8 cellular contexts compared by ENCODE assay signal in the genomic region with DNA sequence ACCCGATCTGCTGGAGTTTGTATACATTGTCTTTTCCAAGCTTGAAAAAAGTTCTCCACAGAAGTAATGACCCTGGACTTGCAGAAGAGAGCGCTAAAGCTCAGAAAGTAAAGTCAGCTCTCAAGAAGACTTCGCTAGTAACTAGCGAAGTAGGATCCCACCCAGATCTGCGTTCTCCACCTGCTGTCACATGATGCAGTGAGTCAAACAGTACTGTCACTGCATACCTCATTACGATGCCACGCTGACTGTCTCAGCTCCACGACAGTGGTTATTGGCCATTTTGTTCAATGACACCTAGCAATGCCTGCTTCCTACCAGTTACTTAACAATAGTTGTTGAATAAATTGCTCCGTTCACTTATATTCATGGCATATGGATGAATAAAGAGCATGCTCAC. TPM values are rescaled to one million over a fixed set of nuclear protein-coding genes. Genes with fewer than 3 reads are reported as not detected.
DNase-seq lines count a peak whose midpoint lies in the region; ATAC-seq and TF ChIP-seq lines count a peak whose summit lies in the region.

No MANE protein-coding gene starts in this region.

- H3K14ac ChIP-seq in IMR-90 (replicated peaks; ENCODE audit: low read depth, low read length): 0 out of 2 replicates have a peak overlapping the region, but pooled peaks have one; percentile 27

- intact Hi-C loops in IMR-90 (cut with micrococcal nuclease) (loop anchor here (1.0 to 2.0 kb wide), 4 partner anchors 51 to 467 kb away; a partner anchor contains a TSS), lower lobe of right lung (cut with DNase I) (no loop called here)
- intact Hi-C loops in activated T-helper 2 cell treated with anti-CD3 and anti-CD28 coated beads, Interferon-gamma antibody, Interleukin-2, Interleukin-4, amounts not matched to agents 10 μg/mL and 5 μg/mL and 100 μg/mL, durations not matched to agents 14 hours and 24 hours and 36 hours (cut with micrococcal nuclease): loop anchor here (1.0 to 2.0 kb wide), 2 partner anchors 30 to 467 kb away; a partner anchor contains a TSS

- no peak overlapping the region for H4K5ac ChIP-seq in IMR-90 (ENCODE audit: low read depth, low read length)

- TF ChIP-seq RAD21 in IMR-90 (IDR thresholded peaks at IDR 0.05; ENCODE audit: low read length): peak; percentile 96

- no peaks in the 10 kb centered on the region for H3K79me1 ChIP-seq in IMR-90 (ENCODE audit: low read depth in 1 of 2, low read length in 2 of 2)

- H3K27ac Mint-ChIP-seq in activated T-helper 2 cell treated with anti-CD3 and anti-CD28 coated beads, Interferon-gamma antibody, Interleukin-2, Interleukin-4, amounts not matched to agents 10 μg/mL and 5 μg/mL and 100 μg/mL, durations not matched to agents 14 hours and 24 hours and 36 hours: no peak overlapping the region

- POLR2A ChIA-PET in IMR-90 (lab: Charles Lee; ENCODE audit: unreplicated experiment): no interaction called here

- CTCF ChIA-PET in IMR-90 (lab: Yijun Ruan, JAX): interaction anchor here (0.6 to 3.8 kb wide), 14 partner anchors 9 to 467 kb away, joined by 3 to 29 read pairs (median 4); no protein-coding TSS in a partner anchor

- H3K36me3 Mint-ChIP-seq in activated T-helper 2 cell treated with anti-CD3 and anti-CD28 coated beads, Interferon-gamma antibody, Interleukin-2, Interleukin-4, amounts not matched to agents 10 μg/mL and 5 μg/mL and 100 μg/mL, durations not matched to agents 14 hours and 24 hours and 36 hours (ENCODE audit: low read depth): no peaks in the 10 kb centered on the region

- TF ChIP-seq POLR2A in IMR-90 (IDR thresholded peaks at IDR 0.05; ENCODE audit: low read depth, low read length): peak; percentile 46; the same call in 1 of the 2 replicates

- no peak overlapping the region for H2BK5ac ChIP-seq in IMR-90 (ENCODE audit: low read depth, low read length, poor library complexity, severe bottlenecking)

- H3K27ac ChIP-seq in DOHH2 (ENCODE audit: low read depth, low read length): no peak overlapping the region
- no peak overlapping the region for H3K27ac ChIP-seq in IMR-90 (ENCODE audit: insufficient read depth, low read length)
- no peak overlapping the region for H3K27ac ChIP-seq in coronary artery
- no peak overlapping the region for H3K27ac ChIP-seq in lower lobe of right lung

- no peak overlapping the region for H3K18ac ChIP-seq in IMR-90 (ENCODE audit: low read depth, low read length)

- BruUV-seq in IMR-90 (replicated peaks; lab: Mats Ljungman, UMichigan): no TSS peak

- peak overlapping the region; percentile 32; the same call in 1 of the 2 replicates for H2BK120ac ChIP-seq in IMR-90 (ENCODE audit: low read depth, low read length)

- DNase-seq in IMR-90 (peak; percentile 96), RPMI7951 (ENCODE audit: low read depth) (peak; percentile 90), coronary artery (ENCODE audit: low spot score) (no peak), lower lobe of right lung (no peak), superior temporal gyrus (ENCODE audit: extremely low spot score) (peak; percentile 81)
- no peak for DNase-seq in activated T-helper 2 cell treated with anti-CD3 and anti-CD28 coated beads, Interferon-gamma antibody, Interleukin-2, Interleukin-4, amounts not matched to agents 10 μg/mL and 5 μg/mL and 100 μg/mL, durations not matched to agents 14 hours and 24 hours and 36 hours (ENCODE audit: low spot score)

- no peak overlapping the region for H3K9ac ChIP-seq in IMR-90 (ENCODE audit: low read depth, low read length)

- peak overlapping the region; percentile 64 for H3K4ac ChIP-seq in IMR-90 (ENCODE audit: low read depth, low read length)

- H2BK20ac ChIP-seq in IMR-90 (ENCODE audit: low read depth, low read length): peak overlapping the region; percentile 44; the same call in 1 of the 2 replicates

- ATAC-seq in GM19467 (IDR thresholded peaks at IDR 0.05; ENCODE audit: unreplicated experiment) (peak; percentile 70), IMR-90 (ENCODE audit: low read depth) (peak; percentile 98), lower lobe of right lung (peak; percentile 74 to 84)

- peak overlapping the region; percentile 84 for H2AFZ ChIP-seq in IMR-90 (replicated peaks; ENCODE audit: low read length, poor library complexity)

- peaks cover 6% of the 10 kb centered on the region for H3K9me1 ChIP-seq in IMR-90 (ENCODE audit: insufficient read depth, low read length)

- no peak overlapping the region for H3K23ac ChIP-seq in IMR-90 (ENCODE audit: low read depth, low read length)

- H3K27me3 Mint-ChIP-seq in activated T-helper 2 cell treated with anti-CD3 and anti-CD28 coated beads, Interferon-gamma antibody, Interleukin-2, Interleukin-4, amounts not matched to agents 10 μg/mL and 5 μg/mL and 100 μg/mL, durations not matched to agents 14 hours and 24 hours and 36 hours (ENCODE audit: low read depth): peaks cover 8% of the 10 kb centered on the region

- H3K36me3 ChIP-seq in DOHH2 (ENCODE audit: control insufficient read depth, low read length) (no peaks in the 10 kb centered on the region), IMR-90 (ENCODE audit: control insufficient read depth, insufficient read depth, low read length) (no peaks in the 10 kb centered on the region), lower lobe of right lung (no peaks in the 10 kb centered on the region)

- peaks cover 5% of the 10 kb centered on the region for H3K4me1 Mint-ChIP-seq in activated T-helper 2 cell treated with anti-CD3 and anti-CD28 coated beads, Interferon-gamma antibody, Interleukin-2, Interleukin-4, amounts not matched to agents 10 μg/mL and 5 μg/mL and 100 μg/mL, durations not matched to agents 14 hours and 24 hours and 36 hours (ENCODE audit: low read depth)

- in situ Hi-C loops in IMR-90 (cut with MboI; ENCODE audit: low sequenced_read_pairs): loop anchor here (10.0 to 25.0 kb wide), 2 partner anchors 226 to 374 kb away; a partner anchor contains a TSS

- dilution Hi-C loops in IMR-90 (cut with HindIII; ENCODE audit: low sequenced_read_pairs, unreplicated experiment): no loop called here

- no peaks in the 10 kb centered on the region; the same call in 1 of the 2 replicates for H3K27me3 ChIP-seq in DOHH2 (ENCODE audit: control insufficient read depth, low read length)
- no peaks in the 10 kb centered on the region for H3K27me3 ChIP-seq in IMR-90 (ENCODE audit: control insufficient read depth, insufficient read depth, low read length)
- H3K27me3 ChIP-seq in lower lobe of right lung (ENCODE audit: low read depth): no peaks in the 10 kb centered on the region

- H3K4me1 ChIP-seq in DOHH2 (ENCODE audit: control insufficient read depth, low read length): no peaks in the 10 kb centered on the region
- H3K4me1 ChIP-seq in IMR-90 (ENCODE audit: control insufficient read depth, insufficient read depth, low read length): peaks cover 2% of the 10 kb centered on the region; the same call in 1 of the 2 replicates
- H3K4me1 ChIP-seq in lower lobe of right lung: peaks cover 5% of the 10 kb centered on the region

- H3K9me2 ChIP-seq in DOHH2 (replicated peaks; ENCODE audit: control insufficient read depth, low read length): no peaks in the 10 kb centered on the region

- no peak overlapping the region for H3K56ac ChIP-seq in IMR-90 (ENCODE audit: extremely low read depth, insufficient read depth, low read length)

- peak overlapping the region; percentile 1; the same call in 1 of the 3 replicates for H2BK15ac ChIP-seq in IMR-90 (ENCODE audit: low read depth, low read length)

- peak overlapping the region; percentile 53 for H2AK5ac ChIP-seq in IMR-90 (ENCODE audit: low read depth, low read length)

- peak; percentile 57 for TF ChIP-seq CTCF in DOHH2 (IDR thresholded peaks at IDR 0.05; ENCODE audit: low read depth, low read length, poor library complexity, severe bottlenecking)
- TF ChIP-seq CTCF in IMR-90 (conservative IDR thresholded peaks at IDR 0.05; ENCODE audit: low read depth, low read length): peak; percentile 96
- TF ChIP-seq CTCF in coronary artery (IDR thresholded peaks at IDR 0.05): peak; percentile 67
- peak; percentile 66 for TF ChIP-seq CTCF in lower lobe of right lung (IDR thresholded peaks at IDR 0.05)

- H4K8ac ChIP-seq in IMR-90 (ENCODE audit: low read depth in 2 of 2, low read length in 2 of 2): 0 out of 4 replicates have a peak overlapping the region, but pooled peaks of 1 of the 2 experiments have one; percentile 30

- H3F3A ChIP-seq in DOHH2 (ENCODE audit: control insufficient read depth, insufficient read depth): no peaks in the 10 kb centered on the region

- WGBS in IMR-90 (ENCODE audit: extremely low coverage in 2 of 2, insufficient read length in 1 of 2), 2 experiments: 3% methylated on average over 5 of the region's 9 CpGs; no CpG with 5 or more reads in 1 of the 2 experiments

- no peaks in the 10 kb centered on the region for H3K9me3 Mint-ChIP-seq in activated T-helper 2 cell treated with anti-CD3 and anti-CD28 coated beads, Interferon-gamma antibody, Interleukin-2, Interleukin-4, amounts not matched to agents 10 μg/mL and 5 μg/mL and 100 μg/mL, durations not matched to agents 14 hours and 24 hours and 36 hours

- no peak overlapping the region for H2AK9ac ChIP-seq in IMR-90 (replicated peaks; ENCODE audit: low read depth, low read length, poor library complexity)

- H4K20me1 ChIP-seq in DOHH2 (ENCODE audit: control insufficient read depth, insufficient read depth, low read depth, low read length) (no peaks in the 10 kb centered on the region), IMR-90 (ENCODE audit: insufficient read depth, low read length) (no peaks in the 10 kb centered on the region)

- H3K4me2 ChIP-seq in DOHH2 (ENCODE audit: low read length) (no peak overlapping the region), IMR-90 (ENCODE audit: low read depth, low read length) (peak overlapping the region; percentile 95)

- no peaks in the 10 kb centered on the region for H3K9me3 ChIP-seq in DOHH2 (ENCODE audit: control insufficient read depth, insufficient read depth, low read length)
- no peaks in the 10 kb centered on the region for H3K9me3 ChIP-seq in IMR-90 (ENCODE audit: control insufficient read depth, insufficient read depth, low read length)
- H3K9me3 ChIP-seq in lower lobe of right lung: no peaks in the 10 kb centered on the region

- H3K4me3 Mint-ChIP-seq in activated T-helper 2 cell treated with anti-CD3 and anti-CD28 coated beads, Interferon-gamma antibody, Interleukin-2, Interleukin-4, amounts not matched to agents 10 μg/mL and 5 μg/mL and 100 μg/mL, durations not matched to agents 14 hours and 24 hours and 36 hours (ENCODE audit: low read depth): no peak overlapping the region

- H3K4me3 ChIP-seq in DOHH2 (ENCODE audit: low read length) (no peak overlapping the region), IMR-90 (ENCODE audit: insufficient read depth, low read depth, low read length) (no peak overlapping the region; the same call in 1 of the 2 replicates), coronary artery (peak overlapping the region; percentile 57), lower lobe of right lung (no peak overlapping the region)

- no peak overlapping the region for H4K91ac ChIP-seq in IMR-90 (ENCODE audit: insufficient read depth, low read depth, low read length)

- no peaks in the 10 kb centered on the region for H3K79me2 ChIP-seq in DOHH2 (ENCODE audit: control insufficient read depth, low read length)

RNA-seq across cellular contexts. Expression of a gene that starts 29.7 kb away (rescaled TPM):
- total RNA-seq in IMR-90 (2012; rRNA removed) (387 and 3,014 TPM in 2 replicates), lower lobe of right lung (79.5 TPM)
- 426 and 685 TPM in 2 replicates for polyA plus RNA-seq in IMR-90 (2012; rRNA removed)
- 85.7 and 214 TPM in 2 replicates for polyA plus RNA-seq in IMR-90 (2012; cell fraction: cytosol; rRNA removed)
- polyA plus RNA-seq in IMR-90 (2012; cell fraction: nucleus; rRNA removed; ENCODE audit: low replicate concordance): 12.9 and 140 TPM in 2 replicates
- 1,191 and 1,243 TPM in 2 replicates for total RNA-seq in RPMI7951 (2014; rRNA removed; shearing (Covaris generic))
- total RNA-seq in activated T-helper 2 cell treated with anti-CD3 and anti-CD28 coated beads, Interferon-gamma antibody, Interleukin-2, Interleukin-4, amounts not matched to agents 10 μg/mL and 5 μg/mL and 100 μg/mL, durations not matched to agents 14 hours and 24 hours and 36 hours: 194 and 200 TPM in 2 replicates

Comparison
In these comparisons a context has a peak if more than half of its experiments do, and no peak if none do; other contexts are left out.
1. DNase-seq: peak in IMR-90 (single experiment), RPMI7951 (single experiment) and superior temporal gyrus (single experiment); none in coronary artery (single experiment), lower lobe of right lung (single experiment) and activated T-helper 2 cell treated with anti-CD3 and anti-CD28 coated beads, Interferon-gamma antibody, Interleukin-2, Interleukin-4, amounts not matched to agents 10 μg/mL and 5 μg/mL and 100 μg/mL, durations not matched to agents 14 hours and 24 hours and 36 hours (single experiment).
2. Peak in every context shown above with its lines, with median percentiles within 50 percentile points of each other: CTCF ChIP-seq and ATAC-seq.